In the genomic region with DNA sequence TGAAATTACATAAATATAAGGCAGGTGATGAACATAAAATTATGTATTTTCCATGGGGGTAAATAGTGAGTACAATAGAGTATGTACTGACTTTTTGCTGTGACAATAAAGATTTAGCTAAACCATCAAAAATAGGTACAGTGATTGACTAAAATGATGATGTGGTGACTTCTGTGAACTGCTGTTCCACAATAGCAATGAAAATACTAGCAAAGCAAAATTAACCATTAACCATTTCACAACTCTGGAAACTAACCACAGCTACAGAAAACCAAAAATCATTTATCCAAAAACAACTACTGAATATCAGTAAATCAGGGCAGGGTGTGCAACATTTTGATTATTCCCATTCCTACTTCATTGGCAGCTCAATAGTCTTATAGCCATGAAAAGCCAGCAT, we compare ENCODE assay signal across 28 cellular contexts.
DNase-seq lines count a peak whose midpoint lies in the region; ATAC-seq and TF ChIP-seq lines count a peak whose summit lies in the region.
"Had no signal": no experiment of that assay in that cellular context is flagged by ENCODE, and none has a peak within 500 bp of the region (broad histone marks: within the 10 kb centered on the region; RNA-seq: fewer than 3 reads in every experiment).

No MANE protein-coding gene starts in this region.

- H3K9me3 Mint-ChIP-seq in activated CD4-positive, alpha-beta T cell treated with anti-CD3 and anti-CD28 coated beads, Interleukin-2, amount 10 ng/mL, durations not matched to agents 24 days and 14 days: no peaks in the 10 kb centered on the region
- peaks cover 7% of the 10 kb centered on the region for H3K9me3 Mint-ChIP-seq in CD8-positive, alpha-beta T cell

- no peak overlapping the region for H3K4me3 Mint-ChIP-seq in activated CD4-positive, alpha-beta T cell treated with anti-CD3 and anti-CD28 coated beads, Interleukin-2, amount 10 ng/mL, durations not matched to agents 24 days and 14 days
- H3K4me3 Mint-ChIP-seq in CD8-positive, alpha-beta T cell: no peak overlapping the region
- H3K4me3 Mint-ChIP-seq: CD4-positive, alpha-beta memory T cell had no signal

- H3K27ac ChIP-seq in CD8-positive, alpha-beta T cell (ENCODE audit: low read depth, low read length): no peak overlapping the region
- H3K27ac ChIP-seq: 22Rv1; BLaER1 treated with 17β-estradiol and CSF1 and Interleukin-3, amounts not matched to agents 10 nM and 100 nM; HL-60 had no signal

- H3K27me3 ChIP-seq in CD8-positive, alpha-beta T cell (ENCODE audit: insufficient read depth, low read length): no peaks in the 10 kb centered on the region
- H3K27me3 ChIP-seq: BLaER1 treated with 17β-estradiol and CSF1 and Interleukin-3, amounts not matched to agents 10 nM and 100 nM had no signal

- H3K9me3 ChIP-seq in CD8-positive, alpha-beta T cell (ENCODE audit: low read length): no peaks in the 10 kb centered on the region

- H3K4me1 Mint-ChIP-seq in activated CD4-positive, alpha-beta T cell treated with anti-CD3 and anti-CD28 coated beads, Interleukin-2, amount 10 ng/mL, durations not matched to agents 24 days and 14 days: no peaks in the 10 kb centered on the region
- no peaks in the 10 kb centered on the region for H3K4me1 Mint-ChIP-seq in CD8-positive, alpha-beta T cell (ENCODE audit: low read depth)
- H3K4me1 Mint-ChIP-seq: CD4-positive, alpha-beta memory T cell had no signal

- H3K27me3 Mint-ChIP-seq in activated CD4-positive, alpha-beta T cell treated with anti-CD3 and anti-CD28 coated beads, Interleukin-2, amount 10 ng/mL, durations not matched to agents 24 days and 14 days: peaks cover 5% of the 10 kb centered on the region
- H3K27me3 Mint-ChIP-seq in CD8-positive, alpha-beta T cell (ENCODE audit: low read depth): peaks cover 7% of the 10 kb centered on the region

- ATAC-seq in GM21619 (IDR thresholded peaks at IDR 0.05; ENCODE audit: unreplicated experiment) (peak; percentile 46), HG03378 (IDR thresholded peaks at IDR 0.05; ENCODE audit: unreplicated experiment) (peak; percentile 51), HG03571 (IDR thresholded peaks at IDR 0.05; ENCODE audit: unreplicated experiment) (no peak)
- ATAC-seq in CD8-positive, alpha-beta T cell: no peak
- ATAC-seq: Panc1 had no signal

- POLR2A ChIA-PET in CD8-positive, alpha-beta T cell (lab: Charles Lee): no interaction called here

- no peak for TF ChIP-seq CTCF in CD8-positive, alpha-beta T cell (IDR thresholded peaks at IDR 0.05)

- intact Hi-C loops in activated CD4-positive, alpha-beta T cell treated with anti-CD3 and anti-CD28 coated beads, Interleukin-2, amount 10 ng/mL, durations not matched to agents 24 days and 14 days (cut with micrococcal nuclease): no loop called here
- intact Hi-C loops in CD8-positive, alpha-beta T cell (cut with DNase I, micrococcal nuclease): no loop called here

- no peak overlapping the region for H3K27ac Mint-ChIP-seq in activated CD4-positive, alpha-beta T cell treated with anti-CD3 and anti-CD28 coated beads, Interleukin-2, amount 10 ng/mL, durations not matched to agents 24 days and 14 days
- no peak overlapping the region for H3K27ac Mint-ChIP-seq in CD8-positive, alpha-beta T cell
- H3K27ac Mint-ChIP-seq: CD4-positive, alpha-beta memory T cell had no signal

- H3K4me1 ChIP-seq in CD8-positive, alpha-beta T cell (ENCODE audit: insufficient read depth, low read length): no peaks in the 10 kb centered on the region
- H3K4me1 ChIP-seq: BLaER1 treated with 17β-estradiol and CSF1 and Interleukin-3, amounts not matched to agents 10 nM and 100 nM had no signal

- CTCF ChIA-PET in CD8-positive, alpha-beta T cell (lab: Charles Lee): interaction anchor here (0.6 kb wide), 1 partner anchor 673 kb away, joined by 3 read pairs; no protein-coding TSS in a partner anchor

- peak; percentile 1 for DNase-seq in activated CD4-positive, alpha-beta T cell treated with anti-CD3 and anti-CD28 coated beads, Interleukin-2, amount 10 ng/mL, durations not matched to agents 24 days and 14 days
- no peak for DNase-seq in activated CD4-positive, alpha-beta T cell treated with anti-CD3 and anti-CD28 coated beads, Interleukin-2, amount 50 U/mL, for 48 hours
- DNase-seq in AG20443 (ENCODE audit: low spot score) (no peak), GDM1 (lab: John Stamatoyannopoulos, UW) (no peak)
- no peak for DNase-seq in CD8-positive, alpha-beta T cell
- DNase-seq: ACHN; CD4-positive, alpha-beta memory T cell; DMS153; GF-D8; H7; KBM-7; NCI-H1092 treated with DMSO at 0.1 percent for 48 hours; NCI-H1436 treated with DMSO at 0.1 percent for 48 hours; NCI-H1930; NCI-H2227 treated with DMSO at 0.1 percent for 48 hours; NCI-H510A treated with DMSO at 0.1 percent for 48 hours; NCI-H774; NK-92 treated with Interleukin-12 subunit alpha and Interleukin-12 subunit beta, amount 100 ng/mL, for 24 hours; SIG-M5; SK-N-SH; T-helper 2 cell had no signal

- H3K36me3 Mint-ChIP-seq in activated CD4-positive, alpha-beta T cell treated with anti-CD3 and anti-CD28 coated beads, Interleukin-2, amount 10 ng/mL, durations not matched to agents 24 days and 14 days (ENCODE audit: low read depth): no peaks in the 10 kb centered on the region
- H3K36me3 Mint-ChIP-seq in CD8-positive, alpha-beta T cell: no peaks in the 10 kb centered on the region
- H3K36me3 Mint-ChIP-seq: CD4-positive, alpha-beta memory T cell had no signal

- no peak overlapping the region for H3K4me3 ChIP-seq in CD8-positive, alpha-beta T cell (ENCODE audit: low read depth, low read length)
- H3K4me3 ChIP-seq: BLaER1 treated with 17β-estradiol and CSF1 and Interleukin-3, amounts not matched to agents 10 nM and 100 nM had no signal

- no peaks in the 10 kb centered on the region for H3K36me3 ChIP-seq in CD8-positive, alpha-beta T cell (ENCODE audit: insufficient read depth, low read length)
- H3K36me3 ChIP-seq: BLaER1 treated with 17β-estradiol and CSF1 and Interleukin-3, amounts not matched to agents 10 nM and 100 nM had no signal

Comparison
In these comparisons a context has a peak if more than half of its experiments do, and no peak if none do; other contexts are left out.
1. ATAC-seq: peak in GM21619 (single experiment) and HG03378 (single experiment); none in CD8-positive, alpha-beta T cell (single experiment) and HG03571 (single experiment).